8 cellular contexts compared by ENCODE assay signal in the genomic region with DNA sequence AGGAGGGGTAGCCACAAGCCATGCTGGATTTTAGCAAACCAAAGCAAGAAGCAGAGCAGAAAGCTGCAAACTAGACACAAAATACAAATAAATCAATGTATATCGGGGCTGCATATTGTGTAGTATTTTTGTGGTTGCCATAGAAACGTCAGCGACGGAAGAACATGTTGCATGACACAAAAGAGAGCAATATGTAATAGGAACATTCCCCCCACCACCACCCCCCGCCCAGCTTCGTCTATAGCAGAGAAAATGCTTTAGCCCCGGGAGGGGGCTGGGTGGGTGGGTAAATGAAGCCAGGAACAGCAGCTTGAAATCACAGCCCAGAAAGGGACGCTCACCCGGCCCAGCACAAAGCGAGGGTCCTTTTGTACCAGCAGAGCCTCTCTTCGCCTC. TPM values are rescaled to one million over a fixed set of nuclear protein-coding genes. Genes with fewer than 3 reads are reported as not detected.
DNase-seq lines count a peak whose midpoint lies in the region; ATAC-seq and TF ChIP-seq lines count a peak whose summit lies in the region.

No MANE protein-coding gene starts in this region.

- DNase-seq in HT-29 (ENCODE audit: low spot score) (peak; percentile 48), dermis microvascular lymphatic vessel endothelial cell (ENCODE audit: low read depth in 2 of 2) (peak; percentile 62 to 75), testis (no peak), NCI-H1048 (lab: John Stamatoyannopoulos, UW) (no peak)

- H3K36me3 ChIP-seq in mesodermal cell (ENCODE audit: control insufficient read depth, insufficient read depth, low read length), result peaks cover 26% of the 10 kb centered on the region
- no peaks in the 10 kb centered on the region for H3K36me3 ChIP-seq in testis (ENCODE audit: low read depth, missing control alignments)

- intact Hi-C loops in testis (cut with DNase I; ENCODE audit: low total_unique reads), result no loop called here

- H3K4me3 ChIP-seq in WI38 (ENCODE audit: low read depth, low read length) (peak overlapping the region; percentile 76), mesodermal cell (ENCODE audit: extremely low read depth, insufficient read depth, low read length, poor library complexity, severe bottlenecking) (peak overlapping the region; percentile 62), testis (peak overlapping the region; percentile 58 to 59)

- TF ChIP-seq CTCF in WI38 (IDR thresholded peaks at IDR 0.05; ENCODE audit: low read depth, low read length) (no peak), testis (IDR thresholded peaks at IDR 0.05) (no peak)

- TF ChIP-seq POLR2A in testis (IDR thresholded peaks at IDR 0.05), result no peak

- peaks cover 9% of the 10 kb centered on the region for H3K4me1 ChIP-seq in mesodermal cell (ENCODE audit: control insufficient read depth, insufficient read depth, low read length, poor library complexity, severe bottlenecking)
- H3K4me1 ChIP-seq in testis, result no peaks in the 10 kb centered on the region

- WGBS in mesodermal cell (ENCODE audit: insufficient coverage in 2 of 2), 2 experiments, result no CpG with 5 or more reads among the region's 11 CpGs
- 1% methylated on average over 6 to 11 of the region's 11 CpGs for WGBS in testis, 2 donors

- H3K27ac ChIP-seq in mesodermal cell (ENCODE audit: low read depth, low read length, severe bottlenecking), result peak overlapping the region; percentile 96
- peak overlapping the region in 1 of 2 donors; percentile 71 for H3K27ac ChIP-seq in testis

- H3K9me3 ChIP-seq in mesodermal cell (ENCODE audit: control insufficient read depth, low read length), result no peaks in the 10 kb centered on the region
- no peaks in the 10 kb centered on the region for H3K9me3 ChIP-seq in testis

- no peaks in the 10 kb centered on the region for H3K27me3 ChIP-seq in testis

- ATAC-seq in GM18909 (IDR thresholded peaks at IDR 0.05; ENCODE audit: poor library complexity, unreplicated experiment) (peak; percentile 16), GM18858 (IDR thresholded peaks at IDR 0.05; ENCODE audit: unreplicated experiment) (no peak)

RNA-seq across cellular contexts. Expression of gene AGPAT4, which starts 0.5 kb away (rescaled TPM):
- 0.47 and 0.56 TPM in 2 replicates for total RNA-seq in HT-29 (2014; rRNA removed; shearing (Covaris generic))
- total RNA-seq in dermis microvascular lymphatic vessel endothelial cell, result 8.7 and 11.6 TPM in 2 replicates
- polyA plus RNA-seq in mesodermal cell (2013, experiment 1 of 2), result 21.3 TPM
- 22.1 TPM for polyA plus RNA-seq in mesodermal cell (2013, experiment 2 of 2)
- 1 to 10 TPM; 5.4 to 7.2 TPM for total RNA-seq in testis
- polyA plus RNA-seq in testis (ENCODE audit: insufficient read depth, low read depth, low replicate concordance), result 6.4 TPM

Comparison
In these comparisons a context has a peak if more than half of its experiments do, and no peak if none do; other contexts are left out.
1. DNase-seq: peak in HT-29 (single experiment) and dermis microvascular lymphatic vessel endothelial cell (2 of 2); none in testis (single experiment) and NCI-H1048 (single experiment).
2. Peak in every context shown above with its lines, with median percentiles within 50 percentile points of each other: H3K4me3 ChIP-seq.